20 cellular contexts compared by ENCODE assay signal in genomic region chr3:44186111-44186672, GRCh38. TPM values are rescaled to one million over a fixed set of nuclear protein-coding genes. Genes with fewer than 3 reads are reported as not detected.
DNase-seq lines count a peak whose midpoint lies in the region; ATAC-seq, FAIRE-seq and TF ChIP-seq lines count a peak whose summit lies in the region.
"Had no signal": no experiment of that assay in that cellular context is flagged by ENCODE, and none has a peak within 500 bp of the region (broad histone marks: within the 10 kb centered on the region; RNA-seq: fewer than 3 reads in every experiment).

No MANE protein-coding gene starts in this region.

- H3K27ac Mint-ChIP-seq in activated CD8-positive, alpha-beta T cell treated with anti-CD3 and anti-CD28 coated beads for 36 hours, result no peak overlapping the region
- H3K27ac Mint-ChIP-seq: CD8-positive, alpha-beta T cell had no signal

- H3K79me2 ChIP-seq in DOHH2 (ENCODE audit: control insufficient read depth, low read length), result no peaks in the 10 kb centered on the region
- no peaks in the 10 kb centered on the region for H3K79me2 ChIP-seq in keratinocyte (ENCODE audit: control insufficient read depth, insufficient read depth, low read length)

- intact Hi-C loops in activated CD8-positive, alpha-beta T cell treated with anti-CD3 and anti-CD28 coated beads for 36 hours (cut with micrococcal nuclease), result no loop called here

- H3K4me3 ChIP-seq in DOHH2 (ENCODE audit: low read length) (no peak overlapping the region), keratinocyte (ENCODE audit: control insufficient read depth in 2 of 3, extremely low read depth in 1 of 3, insufficient read depth in 2 of 3, low read depth in 1 of 3, low read length in 3 of 3) (no peak overlapping the region)
- H3K4me3 ChIP-seq: A549, GM23248, HAP-1 had no signal

- peaks cover 25% of the 10 kb centered on the region for H3K27me3 Mint-ChIP-seq in activated CD8-positive, alpha-beta T cell treated with anti-CD3 and anti-CD28 coated beads for 36 hours

- dilution Hi-C loops in keratinocyte (cut with MboI; ENCODE audit: extremely low pct_ligation_motif_present, low sequenced_read_pairs), result no loop called here

- no peak overlapping the region for H3K9ac ChIP-seq in keratinocyte (ENCODE audit: control insufficient read depth, extremely low read depth, insufficient read depth, low read length)
- H3K9ac ChIP-seq: GM23248 had no signal

- no peak overlapping the region for H3K4me3 Mint-ChIP-seq in activated CD8-positive, alpha-beta T cell treated with anti-CD3 and anti-CD28 coated beads for 36 hours
- H3K4me3 Mint-ChIP-seq: CD8-positive, alpha-beta T cell had no signal

- POLR2A ChIA-PET in activated CD8-positive, alpha-beta T cell treated with anti-CD3 and anti-CD28 coated beads for 36 hours (lab: Charles Lee), result no interaction called here

- H3K9me1 ChIP-seq in keratinocyte (ENCODE audit: control insufficient read depth, extremely low read depth, insufficient read depth, low read length), result no peaks in the 10 kb centered on the region

- H3K36me3 Mint-ChIP-seq in activated CD8-positive, alpha-beta T cell treated with anti-CD3 and anti-CD28 coated beads for 36 hours (ENCODE audit: low read depth), result no peaks in the 10 kb centered on the region
- H3K36me3 Mint-ChIP-seq: CD8-positive, alpha-beta T cell had no signal

- H3K4me2 ChIP-seq in DOHH2 (ENCODE audit: low read length) (peak overlapping the region; percentile 16), keratinocyte (ENCODE audit: control insufficient read depth, extremely low read depth, insufficient read depth, low read depth, low read length) (no peak overlapping the region)
- H3K4me2 ChIP-seq: A549 had no signal

- H3K4me1 Mint-ChIP-seq in activated CD8-positive, alpha-beta T cell treated with anti-CD3 and anti-CD28 coated beads for 36 hours (ENCODE audit: low read depth), result no peaks in the 10 kb centered on the region

- CTCF ChIA-PET in activated CD8-positive, alpha-beta T cell treated with anti-CD3 and anti-CD28 coated beads for 36 hours (lab: Charles Lee), result interaction anchor here (0.6 to 3.8 kb wide), 2 partner anchors 12 to 146 kb away, joined by 3 to 19 read pairs; no protein-coding TSS in a partner anchor

- H3K9me3 ChIP-seq in DOHH2 (ENCODE audit: control insufficient read depth, insufficient read depth, low read length) (no peaks in the 10 kb centered on the region), keratinocyte (ENCODE audit: control insufficient read depth, low read depth, low read length) (no peaks in the 10 kb centered on the region)
- H3K9me3 ChIP-seq: A549, HAP-1 had no signal

- no peak for ATAC-seq in activated CD8-positive, alpha-beta T cell treated with anti-CD3 and anti-CD28 coated beads for 36 hours
- no peak for ATAC-seq in GM19397 (IDR thresholded peaks at IDR 0.05; ENCODE audit: unreplicated experiment)
- ATAC-seq: A549; CD8-positive, alpha-beta T cell had no signal

- no peaks in the 10 kb centered on the region for H4K20me1 ChIP-seq in DOHH2 (ENCODE audit: control insufficient read depth, insufficient read depth, low read depth, low read length)
- no peaks in the 10 kb centered on the region for H4K20me1 ChIP-seq in keratinocyte (ENCODE audit: control insufficient read depth, extremely low read depth, insufficient read depth, low read length)

- H3K36me3 ChIP-seq in DOHH2 (ENCODE audit: control insufficient read depth, low read length) (no peaks in the 10 kb centered on the region), keratinocyte (ENCODE audit: control insufficient read depth in 2 of 2, extremely low read depth in 1 of 2, insufficient read depth in 2 of 2, low read length in 2 of 2) (no peaks in the 10 kb centered on the region)
- H3K36me3 ChIP-seq: HAP-1 had no signal

- no peaks in the 10 kb centered on the region for H3F3A ChIP-seq in DOHH2 (ENCODE audit: control insufficient read depth, insufficient read depth)

- TF ChIP-seq CTCF in DOHH2 (IDR thresholded peaks at IDR 0.05; ENCODE audit: low read depth, low read length, poor library complexity, severe bottlenecking), result no peak
- TF ChIP-seq CTCF in keratinocyte (optimal IDR thresholded peaks at IDR 0.05 in 1 of 3, IDR thresholded peaks at IDR 0.05 in 1 of 3, conservative IDR thresholded peaks at IDR 0.05 in 1 of 3; ENCODE audit: extremely low read depth in 1 of 3, insufficient read depth in 2 of 3, low read length in 3 of 3), result no peak
- TF ChIP-seq CTCF in D721Med (IDR thresholded peaks at IDR 0.05; ENCODE audit: insufficient read depth, missing control alignments), result no peak
- no peak for TF ChIP-seq CTCF in activated CD8-positive, alpha-beta T cell treated with anti-CD3 and anti-CD28 coated beads for 36 hours (IDR thresholded peaks at IDR 0.05)

- no peaks in the 10 kb centered on the region for H3K9me3 Mint-ChIP-seq in activated CD8-positive, alpha-beta T cell treated with anti-CD3 and anti-CD28 coated beads for 36 hours
- H3K9me3 Mint-ChIP-seq: CD8-positive, alpha-beta T cell had no signal

- no peaks in the 10 kb centered on the region for H3K27me3 ChIP-seq in DOHH2 (ENCODE audit: control insufficient read depth, low read length)
- peaks cover 22% of the 10 kb centered on the region for H3K27me3 ChIP-seq in keratinocyte (ENCODE audit: control insufficient read depth, extremely low read depth, insufficient read depth, low read length)

- H3K9me2 ChIP-seq in DOHH2 (replicated peaks; ENCODE audit: control insufficient read depth, low read length), result no peaks in the 10 kb centered on the region

- H3K4me1 ChIP-seq in DOHH2 (ENCODE audit: control insufficient read depth, low read length) (peaks cover 60% of the 10 kb centered on the region), keratinocyte (ENCODE audit: control insufficient read depth, extremely low read depth, insufficient read depth, low read length) (no peaks in the 10 kb centered on the region)
- H3K4me1 ChIP-seq: A549, HAP-1 had no signal

- no peak overlapping the region for H2AFZ ChIP-seq in keratinocyte (ENCODE audit: control insufficient read depth, low read length)
- H2AFZ ChIP-seq: GM23248 had no signal

- H3K27ac ChIP-seq in DOHH2 (ENCODE audit: low read depth, low read length), result no peak overlapping the region
- H3K27ac ChIP-seq in keratinocyte (ENCODE audit: control insufficient read depth, insufficient read depth, low read length), result no peak overlapping the region
- H3K27ac ChIP-seq: 22Rv1, A549, GM23248 had no signal

- DNase-seq in DMS53 (lab: John Stamatoyannopoulos, UW) (peak; percentile 2), DMS53 treated with DMSO at 0.1 percent for 48 hours (lab: John Stamatoyannopoulos, UW; ENCODE audit: unreplicated experiment) (no peak), RPMI8226 (peak; percentile 70), keratinocyte (ENCODE audit: low read depth, low spot score) (no peak), D721Med (ENCODE audit: insufficient read length, low spot score) (no peak)
- no peak for DNase-seq in activated CD8-positive, alpha-beta T cell treated with anti-CD3 and anti-CD28 coated beads for 36 hours
- DNase-seq: AML-193; Calu3; CD8-positive, alpha-beta T cell; DMS 273 treated with DMSO at 0.1 percent for 48 hours; DMS79; GF-D8; GM23248 had no signal

- peak; percentile 43 for FAIRE-seq in keratinocyte (lab: Jason Lieb, UNC)
- FAIRE-seq in D721Med (lab: Jason Lieb, UNC), result no peak
- FAIRE-seq: A549 had no signal

RNA-seq across cellular contexts. Expression of gene TOPAZ1, which starts 55.5 kb away (rescaled TPM):
- not detected in 3 replicates for polyA plus RNA-seq in keratinocyte
- polyA plus RNA-seq in keratinocyte (2011; ENCODE audit: low read depth), result not detected
- not detected in 2 replicates for polyA plus RNA-seq in keratinocyte (2011; cell fraction: cytosol; rRNA removed)
- not detected in 2 replicates for polyA plus RNA-seq in keratinocyte (2011; cell fraction: nucleus; rRNA removed)
- polyA plus RNA-seq in keratinocyte (2012; ENCODE audit: low replicate concordance), result not detected in 2 replicates
- polyA minus RNA-seq in keratinocyte, result not detected in 3 replicates
- polyA minus RNA-seq in keratinocyte (2011; cell fraction: cytosol; rRNA and poly(A)+ RNA removed), result not detected
- polyA minus RNA-seq in keratinocyte (2011; cell fraction: nucleus; rRNA and poly(A)+ RNA removed), result not detected in 2 replicates
- not detected for total RNA-seq in activated CD8-positive, alpha-beta T cell treated with anti-CD3 and anti-CD28 coated beads for 36 hours
- total RNA-seq: Calu3; CD8-positive, alpha-beta T cell; GM23248; H4 had no signal
- polyA plus RNA-seq: A549, BJ, GM23248 had no signal

Comparison
In these comparisons a context has a peak if more than half of its experiments do, and no peak if none do; other contexts are left out.
1. DNase-seq: peak in DMS53 (single experiment) and RPMI8226 (single experiment); none in DMS53 treated with DMSO at 0.1 percent for 48 hours (single experiment), keratinocyte (single experiment), D721Med (single experiment) and activated CD8-positive, alpha-beta T cell treated with anti-CD3 and anti-CD28 coated beads for 36 hours (single experiment).